In genomic region chr19:45693168-45693788, GRCh38 we compare ENCODE assay signal across 8 cellular contexts. TPM values are rescaled to one million over a fixed set of nuclear protein-coding genes. Genes with fewer than 3 reads are reported as not detected.
A peak's percentile ranks its signal among the peaks of the same experiment; 100 is the strongest.
DNase-seq lines count a peak whose midpoint lies in the region; ATAC-seq and TF ChIP-seq lines count a peak whose summit lies in the region.

No MANE protein-coding gene starts in this region.

- H3K4me3 ChIP-seq in Caco-2 (ENCODE audit: low read depth, low read length) (peak overlapping the region; percentile 95), IMR-90 (ENCODE audit: insufficient read depth, low read depth, low read length) (peak overlapping the region; percentile 89), Peyer's patch (peak overlapping the region; percentile 67 to 84 (median 72)), gastroesophageal sphincter (peak overlapping the region; percentile 82 to 86), neutrophil (ENCODE audit: low read depth in 1 of 2, low read length in 1 of 2) (peak overlapping the region; percentile 84 to 97), suprapubic skin (peak overlapping the region; percentile 73)

- intact Hi-C loops in Caco-2 (cut with micrococcal nuclease; ENCODE audit: unreplicated experiment) (loop anchor here (1.0 to 2.0 kb wide), 2 partner anchors 77 to 108 kb away; partner anchors contain the start of gene OPA3), IMR-90 (cut with micrococcal nuclease) (loop anchor here (2.0 to 5.0 kb wide), 2 partner anchors 76 to 186 kb away; partner anchors contain the start of genes SIX5 and VASP)

- peak overlapping the region; percentile 94 for H2AFZ ChIP-seq in IMR-90 (replicated peaks; ENCODE audit: low read length, poor library complexity)

- H2AK5ac ChIP-seq in IMR-90 (ENCODE audit: low read depth, low read length): no peak overlapping the region

- TF ChIP-seq RAD21 in IMR-90 (IDR thresholded peaks at IDR 0.05; ENCODE audit: low read length): peak; percentile 55

- H3K4ac ChIP-seq in IMR-90 (ENCODE audit: low read depth, low read length): peak overlapping the region; percentile 52; the same call in 1 of the 2 replicates

- H4K91ac ChIP-seq in IMR-90 (ENCODE audit: insufficient read depth, low read depth, low read length): no peak overlapping the region

- in situ Hi-C loops in IMR-90 (cut with MboI; ENCODE audit: low sequenced_read_pairs): no loop called here

- peak overlapping the region; percentile 80 for H3K14ac ChIP-seq in IMR-90 (replicated peaks; ENCODE audit: low read depth, low read length)

- TF ChIP-seq EP300 in gastroesophageal sphincter (IDR thresholded peaks at IDR 0.05) (no peak), suprapubic skin (IDR thresholded peaks at IDR 0.05) (no peak)

- H2BK20ac ChIP-seq in IMR-90 (ENCODE audit: low read depth, low read length): no peak overlapping the region

- H3K27me3 Mint-ChIP-seq in Caco-2 (ENCODE audit: insufficient read depth, unreplicated experiment): no peaks in the 10 kb centered on the region

- H3K4me3 Mint-ChIP-seq in Caco-2 (ENCODE audit: unreplicated experiment): peak overlapping the region; percentile 83

- POLR2A ChIA-PET in Caco-2 (lab: Charles Lee) (interaction anchor here (0.6 to 3.7 kb wide), 4 partner anchors 14 to 292 kb away, joined by 5 to 56 read pairs (median 47); partner anchors contain the start of gene SIX5), IMR-90 (lab: Charles Lee; ENCODE audit: unreplicated experiment) (interaction anchor here (0.5 to 0.6 kb wide), 2 partner anchors 17 to 157 kb away, joined by 3 to 4 read pairs; no protein-coding TSS in a partner anchor)

- ATAC-seq in IMR-90 (ENCODE audit: low read depth) (peak; percentile 8; the same call in 1 of the 2 replicates), gastroesophageal sphincter (no peak)

- TF ChIP-seq CTCF in Caco-2 (IDR thresholded peaks at IDR 0.05; ENCODE audit: insufficient read depth in 1 of 2, low read depth in 1 of 2, low read length in 1 of 2, severe bottlenecking in 1 of 2, unreplicated experiment in 1 of 2): peak; percentile 88 to 97
- peak; percentile 84 for TF ChIP-seq CTCF in IMR-90 (conservative IDR thresholded peaks at IDR 0.05; ENCODE audit: low read depth, low read length)
- peak; percentile 71 to 89 (median 78) for TF ChIP-seq CTCF in Peyer's patch (IDR thresholded peaks at IDR 0.05)
- peak in 3 of 4 experiments; percentile 78 to 91 (median 86) for TF ChIP-seq CTCF in gastroesophageal sphincter (IDR thresholded peaks at IDR 0.05)
- peak; percentile 78 for TF ChIP-seq CTCF in neutrophil (IDR thresholded peaks at IDR 0.05)
- peak; percentile 64 to 92 for TF ChIP-seq CTCF in suprapubic skin (IDR thresholded peaks at IDR 0.05)

- no peaks in the 10 kb centered on the region for H3K9me3 ChIP-seq in Caco-2
- no peaks in the 10 kb centered on the region for H3K9me3 ChIP-seq in IMR-90 (ENCODE audit: control insufficient read depth, insufficient read depth, low read length)
- H3K9me3 ChIP-seq in Peyer's patch: no peaks in the 10 kb centered on the region
- no peaks in the 10 kb centered on the region for H3K9me3 ChIP-seq in gastroesophageal sphincter
- H3K9me3 ChIP-seq in neutrophil: no peaks in the 10 kb centered on the region
- no peaks in the 10 kb centered on the region for H3K9me3 ChIP-seq in suprapubic skin

- H3K23ac ChIP-seq in IMR-90 (ENCODE audit: low read depth, low read length): peak overlapping the region; percentile 94; the same call in 1 of the 2 replicates

- peaks cover 7% of the 10 kb centered on the region; the same call in 1 of the 2 replicates for H4K20me1 ChIP-seq in IMR-90 (ENCODE audit: insufficient read depth, low read length)

- no peaks in the 10 kb centered on the region for H3K27me3 ChIP-seq in Caco-2 (replicated peaks; ENCODE audit: control insufficient read depth, insufficient read depth, low read length)
- no peaks in the 10 kb centered on the region for H3K27me3 ChIP-seq in IMR-90 (ENCODE audit: control insufficient read depth, insufficient read depth, low read length)
- H3K27me3 ChIP-seq in Peyer's patch: no peaks in the 10 kb centered on the region
- no peaks in the 10 kb centered on the region for H3K27me3 ChIP-seq in gastroesophageal sphincter
- H3K27me3 ChIP-seq in neutrophil: no peaks in the 10 kb centered on the region
- H3K27me3 ChIP-seq in suprapubic skin: no peaks in the 10 kb centered on the region

- peaks cover 16 to 33% of the 10 kb centered on the region in 2 experiments for H3K79me1 ChIP-seq in IMR-90 (ENCODE audit: low read depth in 1 of 2, low read length in 2 of 2)

- peaks cover 4% of the 10 kb centered on the region; the same call in 1 of the 2 replicates for H3K9me1 ChIP-seq in IMR-90 (ENCODE audit: insufficient read depth, low read length)

- peak overlapping the region; percentile 95 for H3K4me2 ChIP-seq in IMR-90 (ENCODE audit: low read depth, low read length)

- H3K9me3 Mint-ChIP-seq in Caco-2 (ENCODE audit: unreplicated experiment): no peaks in the 10 kb centered on the region

- CTCF ChIA-PET in Caco-2 (lab: Charles Lee) (interaction anchor here (0.5 to 3.9 kb wide), 17 partner anchors 11 to 548 kb away, joined by 3 to 46 read pairs (median 8); partner anchors contain the start of genes GIPR and SIX5), IMR-90 (lab: Yijun Ruan, JAX) (interaction anchor here (0.5 to 2.1 kb wide), 9 partner anchors 12 to 254 kb away, joined by 3 to 10 read pairs (median 4); no protein-coding TSS in a partner anchor)

- H2BK15ac ChIP-seq in IMR-90 (ENCODE audit: low read depth, low read length): no peak overlapping the region

- H3K9ac ChIP-seq in IMR-90 (ENCODE audit: low read depth, low read length): peak overlapping the region; percentile 66

- H3K4me1 Mint-ChIP-seq in Caco-2 (ENCODE audit: low read depth, unreplicated experiment): no peaks in the 10 kb centered on the region

- H3K27ac ChIP-seq in IMR-90 (ENCODE audit: insufficient read depth, low read length) (peak overlapping the region; percentile 54), Peyer's patch (peak overlapping the region; percentile 86 to 92 (median 88)), gastroesophageal sphincter (peak overlapping the region; percentile 73 to 97 (median 94)), neutrophil (peak overlapping the region; percentile 94), suprapubic skin (peak overlapping the region; percentile 90)

- H3K36me3 ChIP-seq in Caco-2 (ENCODE audit: control insufficient read depth, insufficient read depth, low read length) (peaks cover 5% of the 10 kb centered on the region), IMR-90 (ENCODE audit: control insufficient read depth, insufficient read depth, low read length) (peaks cover 7% of the 10 kb centered on the region), Peyer's patch (peaks cover 0 to 29% (median 0%) of the 10 kb centered on the region in 3 donors), gastroesophageal sphincter (peaks cover 0 to 36% of the 10 kb centered on the region in 2 donors), neutrophil (peaks cover 6% of the 10 kb centered on the region), suprapubic skin (peaks cover 16% of the 10 kb centered on the region)

- DNase-seq in Caco-2 (peak; percentile 87 to 90), IMR-90 (peak; percentile 57), Peyer's patch (peak; percentile 73 to 93 (median 86)), suprapubic skin (ENCODE audit: low spot score in 2 of 2) (peak; percentile 89), GF-D8 (lab: John Stamatoyannopoulos, UW) (no peak)
- DNase-seq in activated gamma-delta T cell treated with anti-CD3 and anti-CD28 coated beads, Interleukin-2, amount 50 U/mL, for 16 hours (ENCODE audit: low read depth): peak; percentile 66

- peak overlapping the region; percentile 12 for H2BK5ac ChIP-seq in IMR-90 (ENCODE audit: low read depth, low read length, poor library complexity, severe bottlenecking)

- H3K4me1 ChIP-seq in Caco-2: peaks cover 4% of the 10 kb centered on the region; the same call in 1 of the 2 replicates
- H3K4me1 ChIP-seq in IMR-90 (ENCODE audit: control insufficient read depth, insufficient read depth, low read length): peaks cover 4% of the 10 kb centered on the region
- H3K4me1 ChIP-seq in Peyer's patch: peaks cover 0 to 9% (median 5%) of the 10 kb centered on the region in 4 donors
- peaks cover 0 to 26% (median 10%) of the 10 kb centered on the region in 3 donors for H3K4me1 ChIP-seq in gastroesophageal sphincter
- H3K4me1 ChIP-seq in neutrophil (ENCODE audit: control insufficient read depth in 1 of 2, insufficient read depth in 1 of 2, low read depth in 1 of 2, low read length in 1 of 2): peaks cover 21 to 22% of the 10 kb centered on the region in 2 experiments
- peaks cover 26% of the 10 kb centered on the region for H3K4me1 ChIP-seq in suprapubic skin

- TF ChIP-seq POLR2A in IMR-90 (IDR thresholded peaks at IDR 0.05; ENCODE audit: low read depth, low read length) (no peak), Peyer's patch (IDR thresholded peaks at IDR 0.05) (no peak), gastroesophageal sphincter (IDR thresholded peaks at IDR 0.05) (no peak), suprapubic skin (IDR thresholded peaks at IDR 0.05) (no peak)

- H2BK120ac ChIP-seq in IMR-90 (ENCODE audit: low read depth, low read length): no peak overlapping the region

- peak overlapping the region; percentile 4; the same call in 1 of the 2 replicates for H4K5ac ChIP-seq in IMR-90 (ENCODE audit: low read depth, low read length)

- H3K36me3 Mint-ChIP-seq in Caco-2 (ENCODE audit: insufficient read depth, unreplicated experiment): peaks cover 50% of the 10 kb centered on the region

- dilution Hi-C loops in IMR-90 (cut with HindIII; ENCODE audit: low sequenced_read_pairs, unreplicated experiment): no loop called here

- H2AK9ac ChIP-seq in IMR-90 (replicated peaks; ENCODE audit: low read depth, low read length, poor library complexity): peak overlapping the region; percentile 83

- H3K27ac Mint-ChIP-seq in Caco-2 (ENCODE audit: unreplicated experiment): peak overlapping the region; percentile 82

- H4K8ac ChIP-seq in IMR-90 (ENCODE audit: low read depth in 2 of 2, low read length in 2 of 2): peak overlapping the region in 1 of 2 experiments; percentile 39; a peak in 2 of 4 replicates

- H3K18ac ChIP-seq in IMR-90 (ENCODE audit: low read depth, low read length): no peak overlapping the region

- no CpG with 5 or more reads among the region's 20 CpGs for WGBS in IMR-90 (ENCODE audit: extremely low coverage in 2 of 2, insufficient read length in 1 of 2), 2 experiments
- 0 to 40% methylated on average over 1 to 3 of the region's 20 CpGs for WGBS in gastroesophageal sphincter (ENCODE audit: low coverage in 1 of 2), 2 donors
- WGBS in suprapubic skin: 1% methylated on average over 9 of the region's 20 CpGs

- H3K56ac ChIP-seq in IMR-90 (ENCODE audit: extremely low read depth, insufficient read depth, low read length): peak overlapping the region; percentile 27; the same call in 1 of the 2 replicates

- BruUV-seq in Caco-2 (replicated peaks; lab: Mats Ljungman, UMichigan) (TSS peak; percentile 52), IMR-90 (replicated peaks; lab: Mats Ljungman, UMichigan) (no TSS peak)

RNA-seq across cellular contexts. Expression of gene QPCTL, which starts 0.8 kb away (rescaled TPM):
- 16.9 and 20.2 TPM in 2 replicates for total RNA-seq in Caco-2 (2022)
- 6.6 and 7.8 TPM in 2 replicates for total RNA-seq in IMR-90 (2012; rRNA removed)
- polyA plus RNA-seq in IMR-90 (2012; rRNA removed): 11.5 and 12.1 TPM in 2 replicates
- polyA plus RNA-seq in IMR-90 (2012; cell fraction: cytosol; rRNA removed): 7.4 and 10.5 TPM in 2 replicates
- polyA plus RNA-seq in IMR-90 (2012; cell fraction: nucleus; rRNA removed; ENCODE audit: low replicate concordance): 14.3 and 20.0 TPM in 2 replicates
- 10 to 100 TPM in 1 of 4 donors, 1 to 10 TPM in 3; 6.1 to 11.6 (median 7.4) TPM for total RNA-seq in Peyer's patch
- 1 to 10 TPM; 2.7 to 6.6 (median 4.2) TPM for total RNA-seq in gastroesophageal sphincter
- total RNA-seq in suprapubic skin: 10 to 100 TPM in 1 of 4 donors, 1 to 10 TPM in 3; 5.9 to 11.4 (median 8.4) TPM

RNA-seq across cellular contexts. Expression of gene SNRPD2, which starts 1.5 kb away (rescaled TPM):
- total RNA-seq in Caco-2 (2022): 579 and 587 TPM in 2 replicates
- 877 and 974 TPM in 2 replicates for total RNA-seq in IMR-90 (2012; rRNA removed)
- 587 and 623 TPM in 2 replicates for polyA plus RNA-seq in IMR-90 (2012; rRNA removed)
- 388 and 831 TPM in 2 replicates for polyA plus RNA-seq in IMR-90 (2012; cell fraction: cytosol; rRNA removed)
- 88.5 and 316 TPM in 2 replicates for polyA plus RNA-seq in IMR-90 (2012; cell fraction: nucleus; rRNA removed; ENCODE audit: low replicate concordance)
- total RNA-seq in Peyer's patch: 10 to 100 TPM; 47.3 to 86.2 (median 67.3) TPM
- 100 to 1,000 TPM; 113 to 201 (median 152) TPM for total RNA-seq in gastroesophageal sphincter
- total RNA-seq in suprapubic skin: 100 to 1,000 TPM in 3 of 4 donors, 10 to 100 TPM in 1; 80.9 to 160 (median 146) TPM

RNA-seq across cellular contexts. Expression of gene GIPR, which starts 25.3 kb away (rescaled TPM):
- total RNA-seq in Caco-2 (2022) (2.6 and 4.6 TPM in 2 replicates), IMR-90 (2012; rRNA removed) (0.18 and 0.28 TPM in 2 replicates), Peyer's patch (1 to 10 TPM in 3 of 4 donors, not detected in 1; 4.6 to 6.0 (median 5.6) TPM), gastroesophageal sphincter (under 1 TPM in 1 of 4 donors, not detected in 3; 0.54 TPM), suprapubic skin (10 to 100 TPM in 1 of 4 donors, 1 to 10 TPM in 2, under 1 TPM in 1; 0.95 to 11.2 (median 1.6) TPM)
- 0.63 and 1.2 TPM in 2 replicates for polyA plus RNA-seq in IMR-90 (2012; rRNA removed)
- 0.35 and 0.55 TPM in 2 replicates for polyA plus RNA-seq in IMR-90 (2012; cell fraction: cytosol; rRNA removed)
- 13.9 and 14.7 TPM in 2 replicates for polyA plus RNA-seq in IMR-90 (2012; cell fraction: nucleus; rRNA removed; ENCODE audit: low replicate concordance)

RNA-seq across cellular contexts. Expression of gene FBXO46, which starts 37.4 kb away (rescaled TPM):
- total RNA-seq in Caco-2 (2022): 31.0 and 37.0 TPM in 2 replicates
- 2.2 and 3.0 TPM in 2 replicates for total RNA-seq in IMR-90 (2012; rRNA removed)
- polyA plus RNA-seq in IMR-90 (2012; rRNA removed): 6.8 and 7.0 TPM in 2 replicates
- 4.4 and 7.9 TPM in 2 replicates for polyA plus RNA-seq in IMR-90 (2012; cell fraction: cytosol; rRNA removed)
- polyA plus RNA-seq in IMR-90 (2012; cell fraction: nucleus; rRNA removed; ENCODE audit: low replicate concordance): 15.3 and 29.9 TPM in 2 replicates
- total RNA-seq in Peyer's patch: 10 to 100 TPM in 3 of 4 donors, 1 to 10 TPM in 1; 8.3 to 25.2 (median 19.7) TPM
- 10 to 100 TPM; 12.1 to 20.5 (median 14.9) TPM for total RNA-seq in gastroesophageal sphincter
- total RNA-seq in suprapubic skin: 10 to 100 TPM; 13.5 to 24.1 (median 15.7) TPM

RNA-seq across cellular contexts. Expression of gene MEIOSIN, which starts 40.0 kb away (rescaled TPM):
- total RNA-seq in Caco-2 (2022) (not detected in 2 replicates), IMR-90 (2012; rRNA removed) (not detected in 2 replicates), Peyer's patch (not detected), gastroesophageal sphincter (not detected), suprapubic skin (not detected)
- not detected in 2 replicates for polyA plus RNA-seq in IMR-90 (2012; rRNA removed)
- not detected in 2 replicates for polyA plus RNA-seq in IMR-90 (2012; cell fraction: cytosol; rRNA removed)
- not detected in 2 replicates for polyA plus RNA-seq in IMR-90 (2012; cell fraction: nucleus; rRNA removed; ENCODE audit: low replicate concordance)
